In the genomic region with DNA sequence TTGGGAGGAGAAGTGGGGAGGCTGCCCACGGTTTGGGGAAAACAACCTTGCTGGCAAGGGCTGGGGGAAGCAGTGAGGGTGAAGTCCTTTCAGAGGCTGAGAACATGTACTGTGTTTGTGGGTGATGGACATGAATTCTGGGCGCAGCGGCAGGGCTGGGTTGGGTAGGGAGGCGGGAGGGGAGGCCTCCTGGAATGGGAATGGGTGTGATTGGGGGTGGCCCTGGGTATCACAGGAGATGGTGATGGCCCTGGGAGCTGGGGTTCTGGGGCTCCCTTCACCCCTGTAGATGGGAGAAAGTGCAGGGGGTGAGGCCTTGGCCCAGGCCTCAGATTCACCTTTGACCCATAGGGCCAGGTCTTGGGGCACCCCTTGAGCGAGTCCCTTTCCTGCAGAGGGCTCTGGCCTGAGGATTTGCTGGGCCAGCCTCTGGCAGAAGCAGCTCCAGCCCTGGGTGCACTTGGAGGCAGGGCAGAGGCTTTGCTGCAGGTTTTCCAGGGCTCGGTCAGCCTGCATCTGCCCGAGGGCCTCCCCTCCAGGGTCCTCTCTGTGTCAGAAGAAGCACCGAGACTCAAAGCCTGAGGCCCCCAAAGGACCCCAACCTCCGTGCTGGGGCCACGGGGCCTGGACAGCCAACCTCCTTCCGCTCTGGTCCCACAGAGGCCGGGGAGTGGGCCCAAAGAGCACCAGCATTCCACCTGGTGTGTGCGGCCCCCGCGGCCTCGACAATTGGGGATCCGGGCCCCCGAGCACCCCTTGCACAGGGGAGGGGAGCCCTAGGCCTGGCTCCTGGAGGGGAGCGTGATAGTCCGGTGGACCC, we compare ENCODE assay signal across 9 cellular contexts. TPM values are rescaled to one million over a fixed set of nuclear protein-coding genes. Genes with fewer than 3 reads are reported as not detected.
A peak's percentile ranks its signal among the peaks of the same experiment; 100 is the strongest.
DNase-seq lines count a peak whose midpoint lies in the region; ATAC-seq and TF ChIP-seq lines count a peak whose summit lies in the region.
"Had no signal": no experiment of that assay in that cellular context is flagged by ENCODE, and none has a peak within 500 bp of the region (broad histone marks: within the 10 kb centered on the region; RNA-seq: fewer than 3 reads in every experiment).

No MANE protein-coding gene starts in this region.

- H3K36me3 Mint-ChIP-seq in activated CD4-positive, alpha-beta memory T cell treated with anti-CD3 and anti-CD28 coated beads, Interleukin-2, amount 10 ng/mL, durations not matched to agents 7 days and 5 days (ENCODE audit: low read depth): peaks cover 10% of the 10 kb centered on the region
- H3K36me3 Mint-ChIP-seq in activated CD4-positive, alpha-beta memory T cell treated with anti-CD3 and anti-CD28 coated beads for 36 hours: peaks cover 3% of the 10 kb centered on the region

- H3K4me1 Mint-ChIP-seq in activated CD4-positive, alpha-beta memory T cell treated with anti-CD3 and anti-CD28 coated beads, Interleukin-2, amount 10 ng/mL, durations not matched to agents 7 days and 5 days: peaks cover 27% of the 10 kb centered on the region
- peaks cover 11% of the 10 kb centered on the region for H3K4me1 Mint-ChIP-seq in activated CD4-positive, alpha-beta memory T cell treated with anti-CD3 and anti-CD28 coated beads for 36 hours (ENCODE audit: low read depth)

- intact Hi-C loops in activated CD4-positive, alpha-beta memory T cell treated with anti-CD3 and anti-CD28 coated beads for 36 hours (cut with micrococcal nuclease): no loop called here

- no peaks in the 10 kb centered on the region for H3K9me3 ChIP-seq in adipocyte (ENCODE audit: control insufficient read depth, low read length)
- peaks cover 0 to 4% of the 10 kb centered on the region in 2 donors for H3K9me3 ChIP-seq in lung (ENCODE audit: control insufficient read depth in 2 of 2, insufficient read depth in 1 of 2, low read length in 1 of 2)
- H3K9me3 ChIP-seq in tibial nerve: peaks cover 0 to 10% (median 0%) of the 10 kb centered on the region in 4 donors

- no peak overlapping the region for H3K4me3 Mint-ChIP-seq in activated CD4-positive, alpha-beta memory T cell treated with anti-CD3 and anti-CD28 coated beads, Interleukin-2, amount 10 ng/mL, durations not matched to agents 7 days and 5 days
- H3K4me3 Mint-ChIP-seq in activated CD4-positive, alpha-beta memory T cell treated with anti-CD3 and anti-CD28 coated beads for 36 hours: no peak overlapping the region

- H3K4me3 ChIP-seq in adipocyte (ENCODE audit: low read length) (no peak overlapping the region), lung (no peak overlapping the region), tibial nerve (no peak overlapping the region)

- H3K9me3 Mint-ChIP-seq in activated CD4-positive, alpha-beta memory T cell treated with anti-CD3 and anti-CD28 coated beads, Interleukin-2, amount 10 ng/mL, durations not matched to agents 7 days and 5 days: no peaks in the 10 kb centered on the region
- H3K9me3 Mint-ChIP-seq in activated CD4-positive, alpha-beta memory T cell treated with anti-CD3 and anti-CD28 coated beads for 36 hours: no peaks in the 10 kb centered on the region

- H3K27ac Mint-ChIP-seq in activated CD4-positive, alpha-beta memory T cell treated with anti-CD3 and anti-CD28 coated beads, Interleukin-2, amount 10 ng/mL, durations not matched to agents 7 days and 5 days: peak overlapping the region; percentile 33
- no peak overlapping the region for H3K27ac Mint-ChIP-seq in activated CD4-positive, alpha-beta memory T cell treated with anti-CD3 and anti-CD28 coated beads for 36 hours

- TF ChIP-seq EP300 in tibial nerve (IDR thresholded peaks at IDR 0.05): no peak

- H3K27ac ChIP-seq in lung (ENCODE audit: low read depth in 1 of 2, low read length in 1 of 2) (peak overlapping the region; percentile 94 to 97), tibial nerve (peak overlapping the region in 3 of 4 donors; percentile 36 to 86 (median 84))

- no peak for ATAC-seq in lung (ENCODE audit: insufficient read depth, low FRiP score)

- H3K27me3 ChIP-seq in adipocyte (replicated peaks; ENCODE audit: control insufficient read depth, insufficient read depth, low read length): peaks cover 14% of the 10 kb centered on the region
- H3K27me3 ChIP-seq in lung (ENCODE audit: control insufficient read depth, insufficient read depth): no peaks in the 10 kb centered on the region
- peaks cover 0 to 46% of the 10 kb centered on the region in 2 donors for H3K27me3 ChIP-seq in tibial nerve

- no peak for DNase-seq in activated CD4-positive, alpha-beta memory T cell treated with anti-CD3 and anti-CD28 coated beads, Interleukin-2, amount 10 ng/mL, durations not matched to agents 7 days and 5 days
- DNase-seq in activated CD4-positive, alpha-beta memory T cell treated with anti-CD3 and anti-CD28 coated beads for 36 hours: no peak
- no peak for DNase-seq in adipocyte (ENCODE audit: low read depth)
- no peak for DNase-seq in lung (ENCODE audit: low spot score)
- DNase-seq in tibial nerve (ENCODE audit: low spot score in 2 of 2): no peak
- DNase-seq in stimulated activated CD4-positive, alpha-beta T cell treated with anti-CD3 and anti-CD28 coated beads, Interleukin-4, amount 100 ng/mL, for 1 hour: no peak
- DNase-seq in stimulated activated CD4-positive, alpha-beta T cell treated with anti-CD3 and anti-CD28 coated beads, Interleukin-4, amount 100 ng/mL, for 4 hours: no peak
- no peak for DNase-seq in NCI-H1105 (lab: John Stamatoyannopoulos, UW)
- DNase-seq: activated CD4-positive, alpha-beta T cell treated with anti-CD3 and anti-CD28 coated beads, Interleukin-2, amount 50 U/mL, for 1 hour had no signal

- 77 to 82% methylated on average over 20 of the region's 20 CpGs for WGBS in lung, 2 donors
- WGBS in tibial nerve, 2 donors: 74% methylated on average over 9 to 16 of the region's 20 CpGs

- POLR2A ChIA-PET in activated CD4-positive, alpha-beta memory T cell treated with anti-CD3 and anti-CD28 coated beads, Interleukin-2, amount 10 ng/mL, durations not matched to agents 7 days and 5 days (lab: Charles Lee): interaction anchor here (1.1 to 2.9 kb wide), 4 partner anchors 10 to 71 kb away, joined by 3 to 18 read pairs (median 9); partner anchors contain the start of genes NELFB and TUBB4B
- POLR2A ChIA-PET in activated CD4-positive, alpha-beta memory T cell treated with anti-CD3 and anti-CD28 coated beads for 36 hours (lab: Charles Lee): no interaction called here

- CTCF ChIA-PET in activated CD4-positive, alpha-beta memory T cell treated with anti-CD3 and anti-CD28 coated beads, Interleukin-2, amount 10 ng/mL, durations not matched to agents 7 days and 5 days (lab: Charles Lee): interaction anchor here (0.6 to 2.1 kb wide), 4 partner anchors 9 to 206 kb away, joined by 3 to 9 read pairs (median 4); partner anchors contain the start of genes NRARP and SAPCD2
- CTCF ChIA-PET in activated CD4-positive, alpha-beta memory T cell treated with anti-CD3 and anti-CD28 coated beads for 36 hours (lab: Charles Lee): interaction anchor here (1.4 kb wide), 1 partner anchor 49 kb away, joined by 3 read pairs; the partner anchor contains the start of gene RNF224

- peak overlapping the region; percentile 63 for H3K9ac ChIP-seq in adipocyte (ENCODE audit: low read length)

- H3K36me3 ChIP-seq in adipocyte (ENCODE audit: control insufficient read depth, insufficient read depth, low read length, severe bottlenecking) (peaks cover 3% of the 10 kb centered on the region), lung (ENCODE audit: control insufficient read depth in 2 of 2, insufficient read depth in 2 of 2, low read length in 2 of 2) (peaks cover 7 to 39% of the 10 kb centered on the region in 2 donors), tibial nerve (peaks cover 3 to 47% (median 9%) of the 10 kb centered on the region in 3 donors)

- peaks cover 23% of the 10 kb centered on the region for H3K4me1 ChIP-seq in adipocyte (ENCODE audit: control insufficient read depth, insufficient read depth, low read length)
- H3K4me1 ChIP-seq in lung (ENCODE audit: control insufficient read depth in 2 of 2, insufficient read depth in 2 of 2, low read length in 2 of 2): peaks cover 4 to 32% of the 10 kb centered on the region in 2 donors
- H3K4me1 ChIP-seq in tibial nerve: peaks cover 0 to 45% (median 17%) of the 10 kb centered on the region in 4 donors

- no peaks in the 10 kb centered on the region for H3K27me3 Mint-ChIP-seq in activated CD4-positive, alpha-beta memory T cell treated with anti-CD3 and anti-CD28 coated beads, Interleukin-2, amount 10 ng/mL, durations not matched to agents 7 days and 5 days
- no peaks in the 10 kb centered on the region for H3K27me3 Mint-ChIP-seq in activated CD4-positive, alpha-beta memory T cell treated with anti-CD3 and anti-CD28 coated beads for 36 hours

- no peak for TF ChIP-seq POLR2A in tibial nerve (IDR thresholded peaks at IDR 0.05)

- TF ChIP-seq CTCF in lung (IDR thresholded peaks at IDR 0.05; ENCODE audit: control extremely low read depth, extremely low read depth): no peak
- TF ChIP-seq CTCF in tibial nerve (IDR thresholded peaks at IDR 0.05): no peak

RNA-seq across cellular contexts. Expression of gene TOR4A, which starts 1.4 kb away (rescaled TPM):
- 10 to 100 TPM; 22.4 to 23.2 TPM for total RNA-seq in activated CD4-positive, alpha-beta memory T cell treated with anti-CD3 and anti-CD28 coated beads, Interleukin-2, amount 10 ng/mL, durations not matched to agents 7 days and 5 days
- 1 to 10 TPM; 6.6 to 6.8 TPM for total RNA-seq in activated CD4-positive, alpha-beta memory T cell treated with anti-CD3 and anti-CD28 coated beads for 36 hours
- 10 to 100 TPM; 12.1 to 42.5 TPM for total RNA-seq in lung
- 10 to 100 TPM in 1 of 2 donors, 1 to 10 TPM in 1; 9.6 to 29.2 TPM for polyA plus RNA-seq in lung
- 10 to 100 TPM in 1 of 4 donors, 1 to 10 TPM in 3; 3.3 to 11.4 (median 4.3) TPM for total RNA-seq in tibial nerve

RNA-seq across cellular contexts. Expression of gene NELFB, which starts 21.0 kb away (rescaled TPM):
- total RNA-seq in activated CD4-positive, alpha-beta memory T cell treated with anti-CD3 and anti-CD28 coated beads, Interleukin-2, amount 10 ng/mL, durations not matched to agents 7 days and 5 days: 10 to 100 TPM; 58.8 to 59.6 TPM
- total RNA-seq in activated CD4-positive, alpha-beta memory T cell treated with anti-CD3 and anti-CD28 coated beads for 36 hours: 10 to 100 TPM; 57.2 to 57.9 TPM
- 10 to 100 TPM; 30.4 to 56.2 TPM for total RNA-seq in lung
- polyA plus RNA-seq in lung: 10 to 100 TPM; 37.3 to 51.1 TPM
- 10 to 100 TPM; 29.7 to 52.0 (median 38.7) TPM for total RNA-seq in tibial nerve

RNA-seq across cellular contexts. Expression of gene STPG3, which starts 25.1 kb away (rescaled TPM):
- total RNA-seq in activated CD4-positive, alpha-beta memory T cell treated with anti-CD3 and anti-CD28 coated beads, Interleukin-2, amount 10 ng/mL, durations not matched to agents 7 days and 5 days: not detected
- total RNA-seq in activated CD4-positive, alpha-beta memory T cell treated with anti-CD3 and anti-CD28 coated beads for 36 hours: not detected
- not detected for total RNA-seq in lung
- polyA plus RNA-seq in lung: under 1 TPM in 1 of 2 donors, not detected in 1; 0.18 TPM
- total RNA-seq in tibial nerve: not detected

RNA-seq across cellular contexts. Expression of gene NRARP, which starts 25.9 kb away (rescaled TPM):
- under 1 TPM; 0.71 to 0.75 TPM for total RNA-seq in activated CD4-positive, alpha-beta memory T cell treated with anti-CD3 and anti-CD28 coated beads, Interleukin-2, amount 10 ng/mL, durations not matched to agents 7 days and 5 days
- total RNA-seq in activated CD4-positive, alpha-beta memory T cell treated with anti-CD3 and anti-CD28 coated beads for 36 hours: 1 to 10 TPM in 1 of 2 experiments, under 1 TPM in 1; 0.82 to 1.1 TPM
- 10 to 100 TPM in 1 of 2 donors, 1 to 10 TPM in 1; 5.2 to 10.8 TPM for total RNA-seq in lung
- polyA plus RNA-seq in lung: 1 to 10 TPM; 2.1 to 6.4 TPM
- total RNA-seq in tibial nerve: 10 to 100 TPM in 1 of 4 donors, 1 to 10 TPM in 3; 3.1 to 13.5 (median 3.9) TPM

RNA-seq across cellular contexts. Expression of gene TUBB4B, which starts 35.1 kb away (rescaled TPM):
- 100 to 1,000 TPM; 314 to 319 TPM for total RNA-seq in activated CD4-positive, alpha-beta memory T cell treated with anti-CD3 and anti-CD28 coated beads, Interleukin-2, amount 10 ng/mL, durations not matched to agents 7 days and 5 days
- 100 to 1,000 TPM; 320 to 325 TPM for total RNA-seq in activated CD4-positive, alpha-beta memory T cell treated with anti-CD3 and anti-CD28 coated beads for 36 hours
- 100 to 1,000 TPM; 163 to 505 TPM for total RNA-seq in lung
- 100 to 1,000 TPM; 326 to 338 TPM for polyA plus RNA-seq in lung
- total RNA-seq in tibial nerve: 100 to 1,000 TPM; 102 to 190 (median 161) TPM
